In genomic region chr10:22003964-22004281, GRCh38 we compare ENCODE assay signal across 8 cellular contexts. TPM values are rescaled to one million over a fixed set of nuclear protein-coding genes. Genes with fewer than 3 reads are reported as not detected.
DNase-seq lines count a peak whose midpoint lies in the region; ATAC-seq and TF ChIP-seq lines count a peak whose summit lies in the region.

No MANE protein-coding gene starts in this region.

- WGBS in heart left ventricle, 4 donors: 0 to 6% (median 4%) methylated on average over 2 of the region's 2 CpGs
- WGBS in right cardiac atrium: 3% methylated on average over 2 of the region's 2 CpGs
- 6% methylated on average over 2 of the region's 2 CpGs for WGBS in liver

- peak overlapping the region; percentile 60 for H3K27ac Mint-ChIP-seq in activated T-helper 1 cell treated with anti-CD3 and anti-CD28 coated beads, Interleukin-12 subunit alpha, Interleukin-12 subunit beta, Interleukin-2, Interleukin-4 antibody, amounts not matched to agents 30 ng/mL and 10 ng/mL and 1 ng/mL, durations not matched to agents 14 hours and 24 hours and 36 hours

- intact Hi-C loops in heart left ventricle (cut with DNase I): loop anchor here (1.0 to 10.0 kb wide), 22 partner anchors 18 to 1063 kb away; partner anchors contain the start of genes COMMD3 (in 6 of the 10), BMI1 (in 3 of the 10), MLLT10 (in 1 of the 10) and SPAG6 (in 1 of the 10)
- intact Hi-C loops in right cardiac atrium (cut with DNase I): loop anchor here in 3 of 4 donors (5.0 to 10.0 kb wide), 4 partner anchors 221 to 1068 kb away; partner anchors contain the start of gene BMI1 (in 1 of the 3)
- intact Hi-C loops in activated T-helper 1 cell treated with anti-CD3 and anti-CD28 coated beads, Interleukin-12 subunit alpha, Interleukin-12 subunit beta, Interleukin-2, Interleukin-4 antibody, amounts not matched to agents 30 ng/mL and 10 ng/mL and 1 ng/mL, durations not matched to agents 14 hours and 24 hours and 36 hours (cut with micrococcal nuclease): loop anchor here (1.0 to 10.0 kb wide), 21 partner anchors 11 to 1441 kb away; partner anchors contain the start of genes COMMD3, MLLT10, MSRB2 and PIP4K2A
- intact Hi-C loops in uterus (cut with DNase I; ENCODE audit: low total_unique reads): no loop called here

- H3K36me3 Mint-ChIP-seq in activated T-helper 1 cell treated with anti-CD3 and anti-CD28 coated beads, Interleukin-12 subunit alpha, Interleukin-12 subunit beta, Interleukin-2, Interleukin-4 antibody, amounts not matched to agents 30 ng/mL and 10 ng/mL and 1 ng/mL, durations not matched to agents 14 hours and 24 hours and 36 hours (ENCODE audit: low read depth): peaks cover 11% of the 10 kb centered on the region

- H3K9me3 Mint-ChIP-seq in activated T-helper 1 cell treated with anti-CD3 and anti-CD28 coated beads, Interleukin-12 subunit alpha, Interleukin-12 subunit beta, Interleukin-2, Interleukin-4 antibody, amounts not matched to agents 30 ng/mL and 10 ng/mL and 1 ng/mL, durations not matched to agents 14 hours and 24 hours and 36 hours: peaks cover 5% of the 10 kb centered on the region

- DNase-seq in heart left ventricle (no peak), right cardiac atrium (no peak), uterus (no peak), ureter (ENCODE audit: low spot score) (no peak), NCI-H2029 (lab: John Stamatoyannopoulos, UW) (no peak)
- DNase-seq in activated T-helper 1 cell treated with anti-CD3 and anti-CD28 coated beads, Interleukin-12 subunit alpha, Interleukin-12 subunit beta, Interleukin-2, Interleukin-4 antibody, amounts not matched to agents 30 ng/mL and 10 ng/mL and 1 ng/mL, durations not matched to agents 14 hours and 24 hours and 36 hours (ENCODE audit: low spot score): no peak
- DNase-seq in stimulated activated CD4-positive, alpha-beta T cell treated with anti-CD3 and anti-CD28 coated beads, Interleukin-2, amount 100 ng/mL, for 48 hours: no peak

- peaks cover 39% of the 10 kb centered on the region for H3K4me1 Mint-ChIP-seq in activated T-helper 1 cell treated with anti-CD3 and anti-CD28 coated beads, Interleukin-12 subunit alpha, Interleukin-12 subunit beta, Interleukin-2, Interleukin-4 antibody, amounts not matched to agents 30 ng/mL and 10 ng/mL and 1 ng/mL, durations not matched to agents 14 hours and 24 hours and 36 hours (ENCODE audit: low read depth)

- peak overlapping the region; percentile 39 to 94 for H3K9ac ChIP-seq in liver (ENCODE audit: low read depth in 1 of 2, low read length in 2 of 2)

- ATAC-seq in heart left ventricle (no peak), right cardiac atrium (no peak)

- no peaks in the 10 kb centered on the region for H3K27me3 ChIP-seq in heart left ventricle
- no peaks in the 10 kb centered on the region for H3K27me3 ChIP-seq in right cardiac atrium (ENCODE audit: control insufficient read depth, insufficient read depth)
- H3K27me3 ChIP-seq in liver (ENCODE audit: control insufficient read depth in 4 of 4, insufficient read depth in 4 of 4, low read length in 3 of 4): no peaks in the 10 kb centered on the region
- H3K27me3 ChIP-seq in uterus: no peaks in the 10 kb centered on the region

- peak overlapping the region; percentile 78 to 99 (median 96) for H3K27ac ChIP-seq in heart left ventricle
- no peak overlapping the region for H3K27ac ChIP-seq in right cardiac atrium (ENCODE audit: low read length)
- peak overlapping the region; percentile 97 to 98 for H3K27ac ChIP-seq in liver (ENCODE audit: low read depth in 1 of 2, low read length in 2 of 2)
- peak overlapping the region; percentile 83 to 98 for H3K27ac ChIP-seq in uterus

- peak in 1 of 12 donors; percentile 2 for TF ChIP-seq CTCF in heart left ventricle (IDR thresholded peaks at IDR 0.05)
- TF ChIP-seq CTCF in liver (IDR thresholded peaks at IDR 0.05; ENCODE audit: low read depth, low read length, missing input control): peak; percentile 6
- TF ChIP-seq CTCF in uterus (IDR thresholded peaks at IDR 0.05): no peak

- peaks cover 14% of the 10 kb centered on the region for H3K27me3 Mint-ChIP-seq in activated T-helper 1 cell treated with anti-CD3 and anti-CD28 coated beads, Interleukin-12 subunit alpha, Interleukin-12 subunit beta, Interleukin-2, Interleukin-4 antibody, amounts not matched to agents 30 ng/mL and 10 ng/mL and 1 ng/mL, durations not matched to agents 14 hours and 24 hours and 36 hours (ENCODE audit: insufficient read depth)

- H3K4me3 ChIP-seq in heart left ventricle: peak overlapping the region; percentile 69 to 96 (median 78)
- H3K4me3 ChIP-seq in right cardiac atrium (ENCODE audit: low read length): no peak overlapping the region
- peak overlapping the region; percentile 24 to 98 (median 74) for H3K4me3 ChIP-seq in liver (ENCODE audit: low read depth in 1 of 3, low read length in 3 of 3)
- H3K4me3 ChIP-seq in uterus: peak overlapping the region; percentile 60 to 95

- no peak for TF ChIP-seq RAD21 in liver (IDR thresholded peaks at IDR 0.05)

- TF ChIP-seq POLR2A in heart left ventricle (IDR thresholded peaks at IDR 0.05) (no peak), uterus (IDR thresholded peaks at IDR 0.05) (no peak)

- H3K4me3 Mint-ChIP-seq in activated T-helper 1 cell treated with anti-CD3 and anti-CD28 coated beads, Interleukin-12 subunit alpha, Interleukin-12 subunit beta, Interleukin-2, Interleukin-4 antibody, amounts not matched to agents 30 ng/mL and 10 ng/mL and 1 ng/mL, durations not matched to agents 14 hours and 24 hours and 36 hours: peak overlapping the region; percentile 70

- H3K36me3 ChIP-seq in heart left ventricle (no peaks in the 10 kb centered on the region), liver (ENCODE audit: control insufficient read depth in 4 of 4, insufficient read depth in 3 of 4, low read depth in 1 of 4, low read length in 3 of 4) (no peaks in the 10 kb centered on the region), uterus (no peaks in the 10 kb centered on the region)

- H3K4me1 ChIP-seq in heart left ventricle (peaks cover 0 to 26% (median 14%) of the 10 kb centered on the region in 12 donors), right cardiac atrium (ENCODE audit: control insufficient read depth, insufficient read depth, low read length) (no peaks in the 10 kb centered on the region), liver (ENCODE audit: control insufficient read depth in 4 of 4, insufficient read depth in 4 of 4, low read length in 3 of 4) (peaks cover 0 to 18% (median 5%) of the 10 kb centered on the region in 4 donors), uterus (no peaks in the 10 kb centered on the region)

- H3K9me3 ChIP-seq in heart left ventricle (no peaks in the 10 kb centered on the region), right cardiac atrium (ENCODE audit: control insufficient read depth, low read length) (no peaks in the 10 kb centered on the region), liver (ENCODE audit: control insufficient read depth in 4 of 4, low read length in 3 of 4) (no peaks in the 10 kb centered on the region), uterus (no peaks in the 10 kb centered on the region)

TF ChIP-seq in liver, 16 proteins besides CTCF, POLR2A, EP300 and RAD21:
- peak in 1 of 2 donors; percentile 34 for TF ChIP-seq GABPA (IDR thresholded peaks at IDR 0.05 in 1 of 2, conservative IDR thresholded peaks at IDR 0.05 in 1 of 2)
- TF ChIP-seq NR2F2 (IDR thresholded peaks at IDR 0.05): no peak
- no peak for TF ChIP-seq FOXA1 (IDR thresholded peaks at IDR 0.05)
- no peak for TF ChIP-seq REST (IDR thresholded peaks at IDR 0.05)

RNA-seq across cellular contexts. Expression of gene DNAJC1, which starts 0.4 kb away (rescaled TPM):
- total RNA-seq in heart left ventricle (10 to 100 TPM in 8 of 9 donors, 1 to 10 TPM in 1; 9.5 to 68.4 (median 14.1) TPM), right cardiac atrium (10 to 100 TPM; 13.9 to 21.4 (median 17.9) TPM), liver (10 to 100 TPM; 27.7 to 37.3 TPM), uterus (10 to 100 TPM; 27.4 to 59.5 (median 37.6) TPM), ureter (31.9 TPM)
- polyA plus RNA-seq in heart left ventricle (10 to 100 TPM; 11.0 to 23.5 TPM), right cardiac atrium (14.0 TPM), liver (10 to 100 TPM; 21.2 to 48.1 TPM)
- total RNA-seq in activated T-helper 1 cell treated with anti-CD3 and anti-CD28 coated beads, Interleukin-12 subunit alpha, Interleukin-12 subunit beta, Interleukin-2, Interleukin-4 antibody, amounts not matched to agents 30 ng/mL and 10 ng/mL and 1 ng/mL, durations not matched to agents 14 hours and 24 hours and 36 hours: 24.8 and 26.2 TPM in 2 replicates
